ENCODE assay signal across 1 cellular context in genomic region chr19:7522072-7522922, GRCh38.
A peak's percentile ranks its signal among the peaks of the same experiment; 100 is the strongest.
TF ChIP-seq lines count a peak whose summit lies in the region.

MCOLN1 (plus strand) TSS chr19:7522624; CDS start chr19:7522751, 127 bp downstream.

TF ChIP-seq in GM12878, 131 proteins besides CTCF, POLR2A, EP300 and RAD21 (continued from another document and continues in another):
- TF ChIP-seq E2F4 (IDR thresholded peaks at IDR 0.05; ENCODE audit: low read depth, low read length): peak; percentile 91
- TF ChIP-seq MYB (IDR thresholded peaks at IDR 0.05; ENCODE audit: borderline replicate concordance, low read depth, low read length): no peak
- TF ChIP-seq ZNF622 (IDR thresholded peaks at IDR 0.05): no peak
- no peak for TF ChIP-seq ZNF384 (IDR thresholded peaks at IDR 0.05; ENCODE audit: borderline replicate concordance, low read depth, low read length)
- TF ChIP-seq RELB (IDR thresholded peaks at IDR 0.05; ENCODE audit: low read depth): peak; percentile 98
- peak; percentile 60; the same call in 1 of the 2 replicates for TF ChIP-seq FOXK2 (IDR thresholded peaks at IDR 0.05)
- TF ChIP-seq CBX5 (IDR thresholded peaks at IDR 0.05; ENCODE audit: low read depth): no peak
- TF ChIP-seq POLR2AphosphoS5 (IDR thresholded peaks at IDR 0.05; ENCODE audit: low read length): no peak
- no peak for TF ChIP-seq KDM1A (IDR thresholded peaks at IDR 0.05; ENCODE audit: borderline replicate concordance)
- peak; percentile 100 for TF ChIP-seq RELA (IDR thresholded peaks at IDR 0.05; ENCODE audit: borderline replicate concordance, partially characterized antibody)
- TF ChIP-seq RAD51 (IDR thresholded peaks at IDR 0.05): peak; percentile 100
- TF ChIP-seq TAF1 (IDR thresholded peaks at IDR 0.05; ENCODE audit: borderline replicate concordance, low read depth, low read length): peak; percentile 59
- TF ChIP-seq NRF1 (conservative IDR thresholded peaks at IDR 0.05; ENCODE audit: low read depth, low read length): peak; percentile 85
- TF ChIP-seq ATF2 (IDR thresholded peaks at IDR 0.05; ENCODE audit: low read length): no peak
- TF ChIP-seq USF2 (IDR thresholded peaks at IDR 0.05; ENCODE audit: borderline replicate concordance, low read depth, low read length): peak; percentile 100
- TF ChIP-seq SKIL (IDR thresholded peaks at IDR 0.05; ENCODE audit: low read depth, poor library complexity, severe bottlenecking): no peak
- TF ChIP-seq SUPT20H (IDR thresholded peaks at IDR 0.05; ENCODE audit: borderline replicate concordance, control insufficient read depth, low read depth, low read length): no peak
- no peak for TF ChIP-seq YBX1 (IDR thresholded peaks at IDR 0.05)
- 0 out of 2 replicates have a peak, but pooled peaks have one; percentile 29 for TF ChIP-seq RFX5 (IDR thresholded peaks at IDR 0.05; ENCODE audit: low read depth, low read length)
- peak; percentile 34; the same call in 1 of the 2 replicates for TF ChIP-seq EED (IDR thresholded peaks at IDR 0.05; ENCODE audit: low read depth)
- TF ChIP-seq BCLAF1 (IDR thresholded peaks at IDR 0.05): no peak
- no peak for TF ChIP-seq ZBTB33 (IDR thresholded peaks at IDR 0.05)
- TF ChIP-seq NR2C2 (IDR thresholded peaks at IDR 0.05; ENCODE audit: borderline replicate concordance, control insufficient read depth, insufficient read length, low read depth): no peak
- no peak for TF ChIP-seq NFYA (IDR thresholded peaks at IDR 0.05; ENCODE audit: borderline replicate concordance, low read depth, low read length)
- TF ChIP-seq ZNF207 (IDR thresholded peaks at IDR 0.05; ENCODE audit: borderline replicate concordance): peak; percentile 91
- TF ChIP-seq BRCA1 (IDR thresholded peaks at IDR 0.05; ENCODE audit: low read depth, low read length): 0 out of 2 replicates have a peak, but pooled peaks have one; percentile 10
- TF ChIP-seq ZNF687 (IDR thresholded peaks at IDR 0.05): peak; percentile 81
- no peak for TF ChIP-seq CEBPB (IDR thresholded peaks at IDR 0.05; ENCODE audit: borderline replicate concordance in 1 of 2, low read depth in 2 of 2, low read length in 2 of 2)
- TF ChIP-seq HSF1 (IDR thresholded peaks at IDR 0.05; ENCODE audit: low read depth, low read length): no peak
- TF ChIP-seq TBL1XR1 (IDR thresholded peaks at IDR 0.05; ENCODE audit: low read depth, low read length): peak; percentile 68; the same call in 1 of the 2 replicates
- TF ChIP-seq JUND (IDR thresholded peaks at IDR 0.05; ENCODE audit: low read depth, low read length): no peak
- peak; percentile 99 for TF ChIP-seq SIN3A (IDR thresholded peaks at IDR 0.05; ENCODE audit: low read depth, low read length)
- TF ChIP-seq STAT1 (conservative IDR thresholded peaks at IDR 0.05): peak; percentile 91
- peak; percentile 86 for TF ChIP-seq FOS (IDR thresholded peaks at IDR 0.05; ENCODE audit: borderline replicate concordance, extremely low read depth, insufficient read length)
- TF ChIP-seq KLF5 (IDR thresholded peaks at IDR 0.05; ENCODE audit: partially characterized antibody): peak; percentile 73
- no peak for TF ChIP-seq CBX3 (IDR thresholded peaks at IDR 0.05; ENCODE audit: borderline replicate concordance, low read depth)
- no peak for TF ChIP-seq SREBF2 (IDR thresholded peaks at IDR 0.05; ENCODE audit: low read length)
- no peak for TF ChIP-seq BCL11A (IDR thresholded peaks at IDR 0.05; ENCODE audit: low read depth, low read length)
- TF ChIP-seq MAX (IDR thresholded peaks at IDR 0.05; ENCODE audit: low read depth, low read length): peak; percentile 100
- no peak for TF ChIP-seq IRF3 (IDR thresholded peaks at IDR 0.05)
